Comparison of ENCODE assay signal across 10 cellular contexts in the genomic region with DNA sequence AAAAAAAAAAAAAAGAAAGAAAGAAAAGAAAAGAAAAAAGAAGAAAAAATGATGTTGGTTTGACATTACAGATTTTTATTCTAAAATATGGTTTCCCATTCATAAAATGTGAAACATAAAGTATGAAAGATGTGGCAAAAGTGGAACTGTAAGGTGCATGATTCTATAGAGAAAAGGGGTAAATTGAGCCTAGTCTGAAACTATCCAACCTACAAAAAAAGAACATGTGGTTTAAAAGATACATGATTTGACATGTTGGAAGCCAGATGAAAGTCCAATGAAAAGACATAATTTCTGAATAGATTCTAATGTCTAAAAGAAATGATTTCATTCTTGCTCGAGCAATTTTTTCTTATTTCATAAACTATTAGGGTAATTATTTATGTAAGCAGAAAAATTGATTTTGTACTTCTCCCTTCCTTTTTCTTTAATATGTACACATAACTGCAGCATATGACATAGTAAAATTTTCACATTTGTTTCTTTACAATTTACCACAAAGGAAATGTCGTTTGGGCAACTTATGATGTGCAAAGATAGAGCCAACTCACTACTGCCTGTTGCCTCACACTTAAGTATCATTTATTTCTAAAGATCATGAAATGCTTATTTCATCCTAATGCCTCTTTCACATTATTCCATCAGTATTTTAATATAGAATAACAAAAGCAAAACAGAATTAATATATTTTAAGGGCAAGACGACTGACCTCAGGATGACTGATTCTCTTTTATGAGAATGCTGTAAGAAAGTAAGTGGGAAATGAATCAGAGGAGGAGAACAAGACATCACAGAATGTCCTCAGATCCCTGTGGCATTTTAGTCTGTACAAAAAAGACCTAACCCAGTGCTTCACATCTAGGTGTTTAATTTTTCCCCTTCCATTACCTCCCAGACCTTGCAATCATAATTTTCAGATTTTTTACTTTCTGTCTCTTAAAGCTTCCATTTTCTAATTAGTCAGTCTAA.
A peak's percentile ranks its signal among the peaks of the same experiment; 100 is the strongest.
DNase-seq lines count a peak whose midpoint lies in the region; ATAC-seq and TF ChIP-seq lines count a peak whose summit lies in the region.
"Had no signal": no experiment of that assay in that cellular context is flagged by ENCODE, and none has a peak within 500 bp of the region (broad histone marks: within the 10 kb centered on the region; RNA-seq: fewer than 3 reads in every experiment).

No MANE protein-coding gene starts in this region.

- H3K9me3 Mint-ChIP-seq in MCF 10A (ENCODE audit: unreplicated experiment) = no peaks in the 10 kb centered on the region

- H3K4me1 Mint-ChIP-seq in MCF 10A (ENCODE audit: insufficient read depth, unreplicated experiment) = peaks cover 52% of the 10 kb centered on the region

- CTCF ChIA-PET in MCF 10A (lab: Yijun Ruan, JAX) = interaction anchor here (0.7 to 2.9 kb wide), 4 partner anchors 27 to 398 kb away, joined by 3 to 15 read pairs (median 4); no protein-coding TSS in a partner anchor
- CTCF ChIA-PET in Panc1 (lab: Charles Lee) = no interaction called here

- TF ChIP-seq CTCF in MCF 10A (IDR thresholded peaks at IDR 0.05; ENCODE audit: unreplicated experiment) = no peak
- TF ChIP-seq CTCF in breast epithelium (IDR thresholded peaks at IDR 0.05) = no peak
- TF ChIP-seq CTCF in Panc1 (IDR thresholded peaks at IDR 0.05) = no peak

- TF ChIP-seq POLR2A in breast epithelium (IDR thresholded peaks at IDR 0.05) = no peak

- BruUV-seq in MCF 10A (replicated peaks; lab: Mats Ljungman, UMichigan) = no TSS peak
- BruUV-seq in Panc1 (replicated peaks; lab: Mats Ljungman, UMichigan) = no TSS peak

- ATAC-seq in Panc1 (no peak), GM21825 (IDR thresholded peaks at IDR 0.05; ENCODE audit: unreplicated experiment) (no peak), GM21528 (IDR thresholded peaks at IDR 0.05; ENCODE audit: low FRiP score, unreplicated experiment) (no peak), HG03565 (IDR thresholded peaks at IDR 0.05; ENCODE audit: unreplicated experiment) (no peak)

- H3K27ac Mint-ChIP-seq in MCF 10A (ENCODE audit: low read depth, unreplicated experiment) = peak overlapping the region; percentile 96

- H3K27me3 Mint-ChIP-seq in MCF 10A (ENCODE audit: insufficient read depth, unreplicated experiment) = no peaks in the 10 kb centered on the region

- no peaks in the 10 kb centered on the region for H3K9me3 ChIP-seq in breast epithelium
- H3K9me3 ChIP-seq in Panc1 (ENCODE audit: control insufficient read depth, insufficient read depth, low read depth, low read length) = no peaks in the 10 kb centered on the region
- H3K9me3 ChIP-seq in effector memory CD4-positive, alpha-beta T cell (ENCODE audit: control insufficient read depth, low read length) = no peaks in the 10 kb centered on the region

- POLR2A ChIA-PET in MCF 10A (lab: Yijun Ruan, JAX) (interaction anchor here (1.2 to 2.0 kb wide), 3 partner anchors 69 to 254 kb away, joined by 3 to 22 read pairs (median 4); a partner anchor contains a TSS), Panc1 (lab: Charles Lee) (no interaction called here)

- H3K4me1 ChIP-seq in breast epithelium (no peaks in the 10 kb centered on the region), Panc1 (ENCODE audit: control insufficient read depth, insufficient read depth, low read length) (0 out of 2 replicates have a peak, but pooled peaks cover 4% of the 10 kb centered on the region)
- peaks cover 39% of the 10 kb centered on the region for H3K4me1 ChIP-seq in effector memory CD4-positive, alpha-beta T cell (ENCODE audit: control insufficient read depth, insufficient read depth, low read length, poor library complexity, severe bottlenecking)

- in situ Hi-C loops in Panc1 (cut with HindIII; ENCODE audit: low pct_unique_long_range_greater_than_20kb, low sequenced_read_pairs) = no loop called here

- no peaks in the 10 kb centered on the region for H3K36me3 Mint-ChIP-seq in MCF 10A (ENCODE audit: insufficient read depth, unreplicated experiment)

- H3K4me3 ChIP-seq in breast epithelium (no peak overlapping the region), Panc1 (ENCODE audit: low read depth in 2 of 2, low read length in 2 of 2) (no peak overlapping the region)
- no peak overlapping the region for H3K4me3 ChIP-seq in effector memory CD4-positive, alpha-beta T cell (ENCODE audit: insufficient read depth, low read depth, low read length, poor library complexity, severe bottlenecking)

- H3K27me3 ChIP-seq in breast epithelium = no peaks in the 10 kb centered on the region
- H3K27me3 ChIP-seq in Panc1 (ENCODE audit: control insufficient read depth, insufficient read depth, low read length) = no peaks in the 10 kb centered on the region
- no peaks in the 10 kb centered on the region for H3K27me3 ChIP-seq in effector memory CD4-positive, alpha-beta T cell (replicated peaks; ENCODE audit: control insufficient read depth, insufficient read depth, low read length, poor library complexity, severe bottlenecking)
- H3K27me3 ChIP-seq: brain microvascular endothelial cell had no signal

- no peaks in the 10 kb centered on the region for H3K36me3 ChIP-seq in breast epithelium
- no peaks in the 10 kb centered on the region for H3K36me3 ChIP-seq in Panc1 (ENCODE audit: control insufficient read depth, insufficient read depth, low read length)
- no peaks in the 10 kb centered on the region for H3K36me3 ChIP-seq in effector memory CD4-positive, alpha-beta T cell (ENCODE audit: control insufficient read depth, insufficient read depth, low read length)
- H3K36me3 ChIP-seq: brain microvascular endothelial cell had no signal

- no peak overlapping the region for H3K27ac ChIP-seq in breast epithelium
- peak overlapping the region; percentile 1; the same call in 1 of the 2 replicates for H3K27ac ChIP-seq in Panc1 (ENCODE audit: low read length)
- H3K27ac ChIP-seq in effector memory CD4-positive, alpha-beta T cell (ENCODE audit: insufficient read depth, low read length, poor library complexity, severe bottlenecking) = peak overlapping the region; percentile 92

- DNase-seq in MCF 10A (ENCODE audit: unreplicated experiment) (no peak), breast epithelium (ENCODE audit: low spot score in 2 of 2) (no peak), Panc1 (ENCODE audit: low read depth, low spot score) (no peak), T1000 (lab: John Stamatoyannopoulos, UW) (no peak)
- DNase-seq in effector memory CD4-positive, alpha-beta T cell = no peak
- DNase-seq: brain microvascular endothelial cell, NCI-H526 treated with DMSO at 0.1 percent for 48 hours had no signal

- intact Hi-C loops in MCF 10A (cut with micrococcal nuclease) (no loop called here), breast epithelium (cut with DNase I; ENCODE audit: low total_unique reads) (no loop called here), Panc1 (cut with micrococcal nuclease; ENCODE audit: unreplicated experiment) (no loop called here)

- H3K4me3 Mint-ChIP-seq in MCF 10A (ENCODE audit: unreplicated experiment) = no peak overlapping the region

Comparison
In these comparisons a context has a peak if more than half of its experiments do, and no peak if none do; other contexts are left out.
1. H3K27ac ChIP-seq: peak in Panc1 (single experiment) and effector memory CD4-positive, alpha-beta T cell (single experiment); none in breast epithelium (0 of 2).